16 cellular contexts compared by ENCODE assay signal in genomic region chr9:27341545-27342294, GRCh38. TPM values are rescaled to one million over a fixed set of nuclear protein-coding genes. Genes with fewer than 3 reads are reported as not detected.
DNase-seq lines count a peak whose midpoint lies in the region; ATAC-seq and TF ChIP-seq lines count a peak whose summit lies in the region.
"Had no signal": no experiment of that assay in that cellular context is flagged by ENCODE, and none has a peak within 500 bp of the region (broad histone marks: within the 10 kb centered on the region; RNA-seq: fewer than 3 reads in every experiment).

No MANE protein-coding gene starts in this region.

- H2BK15ac ChIP-seq in neuronal stem cell (ENCODE audit: low read length): no peak overlapping the region

- H3K9ac ChIP-seq in neuronal stem cell (ENCODE audit: low read depth, low read length, poor library complexity): no peak overlapping the region

- TF ChIP-seq EP300 in transverse colon (IDR thresholded peaks at IDR 0.05; ENCODE audit: low read depth): no peak

- no peak for TF ChIP-seq POLR2A in transverse colon (IDR thresholded peaks at IDR 0.05)

- H3K79me1 ChIP-seq in neuronal stem cell (ENCODE audit: low read depth, low read length): no peaks in the 10 kb centered on the region

- H3K18ac ChIP-seq in neuronal stem cell (ENCODE audit: low read length): peak overlapping the region; percentile 66

- H3K27ac ChIP-seq in neuronal stem cell (replicated peaks; ENCODE audit: low read length): peak overlapping the region; percentile 96
- H3K27ac ChIP-seq in transverse colon: peak overlapping the region; percentile 57 to 70 (median 65)

- H3K4me1 Mint-ChIP-seq in WTC11 (peaks cover 36% of the 10 kb centered on the region), endothelial cell (ENCODE audit: unreplicated experiment) (peaks cover 18% of the 10 kb centered on the region)
- H3K4me1 Mint-ChIP-seq: CD4-positive, CD25-positive, alpha-beta regulatory T cell; natural killer cell had no signal

- H3K4me3 ChIP-seq in neuronal stem cell (ENCODE audit: low read length in 2 of 2) (no peak overlapping the region), transverse colon (no peak overlapping the region)

- no peak overlapping the region for H2BK12ac ChIP-seq in neuronal stem cell (ENCODE audit: low read length)

- intact Hi-C loops in transverse colon (cut with DNase I; ENCODE audit: low total_unique reads) (no loop called here), posterior vena cava (cut with DNase I) (no loop called here)

- TF ChIP-seq CTCF in WTC11 (IDR thresholded peaks at IDR 0.05) (no peak), endothelial cell (IDR thresholded peaks at IDR 0.05; ENCODE audit: unreplicated experiment) (no peak), transverse colon (IDR thresholded peaks at IDR 0.05) (no peak)

- no peak for ATAC-seq in WTC11
- no peak for ATAC-seq in GM21737 (IDR thresholded peaks at IDR 0.05; ENCODE audit: unreplicated experiment)
- ATAC-seq: natural killer cell had no signal

- no peak overlapping the region for H2BK5ac ChIP-seq in neuronal stem cell (ENCODE audit: low read length)

- H3K4me1 ChIP-seq in neuronal stem cell (ENCODE audit: control insufficient read depth in 2 of 2, insufficient read depth in 1 of 2, low read depth in 1 of 2, low read length in 2 of 2) (peaks cover 13 to 20% of the 10 kb centered on the region in 2 donors), transverse colon (peaks cover 25 to 54% (median 35%) of the 10 kb centered on the region in 4 donors)

- no peak overlapping the region for H3K4me3 Mint-ChIP-seq in WTC11
- no peak overlapping the region for H3K4me3 Mint-ChIP-seq in endothelial cell (ENCODE audit: unreplicated experiment)
- H3K4me3 Mint-ChIP-seq: CD4-positive, CD25-positive, alpha-beta regulatory T cell; natural killer cell; T-helper 2 cell treated with Interferon-gamma antibody and Interleukin-4, amounts not matched to agents 5 μg/mL and 100 μg/mL, for 36 hours had no signal

- H3K9me3 ChIP-seq in neuronal stem cell (replicated peaks in 1 of 2; ENCODE audit: control insufficient read depth in 2 of 2, insufficient read depth in 1 of 2, low read depth in 1 of 2, low read length in 2 of 2) (peaks cover 5 to 20% of the 10 kb centered on the region in 2 donors), transverse colon (no peaks in the 10 kb centered on the region)

- in situ Hi-C loops in transverse colon (cut with MboI; ENCODE audit: low pct_ligation_motif_present in 1 of 4, low pct_unique_long_range_greater_than_20kb in 1 of 4, low sequenced_read_pairs in 3 of 4): no loop called here

- no peak overlapping the region for H3K23ac ChIP-seq in neuronal stem cell (ENCODE audit: low read depth, low read length, poor library complexity)

- H3K27ac Mint-ChIP-seq in WTC11 (peak overlapping the region; percentile 84; the same call in 1 of the 2 replicates), endothelial cell (ENCODE audit: unreplicated experiment) (peak overlapping the region; percentile 27)
- H3K27ac Mint-ChIP-seq: CD4-positive, CD25-positive, alpha-beta regulatory T cell; natural killer cell; T-helper 2 cell treated with Interferon-gamma antibody and Interleukin-4, amounts not matched to agents 5 μg/mL and 100 μg/mL, for 36 hours had no signal

- peaks cover 24% of the 10 kb centered on the region for H3K36me3 Mint-ChIP-seq in WTC11
- peaks cover 3% of the 10 kb centered on the region for H3K36me3 Mint-ChIP-seq in endothelial cell (ENCODE audit: low read depth, unreplicated experiment)
- H3K36me3 Mint-ChIP-seq: CD4-positive, CD25-positive, alpha-beta regulatory T cell; natural killer cell had no signal

- H2BK120ac ChIP-seq in neuronal stem cell (ENCODE audit: low read depth, low read length): no peak overlapping the region

- CTCF ChIA-PET in WTC11 (lab: Charles Lee): interaction anchor here (1.5 kb wide), 1 partner anchor 8 kb away, joined by 5 read pairs; no protein-coding TSS in a partner anchor

- H3K14ac ChIP-seq in neuronal stem cell (ENCODE audit: low read length): no peak overlapping the region

- no peak overlapping the region for H3K4me2 ChIP-seq in neuronal stem cell (ENCODE audit: insufficient read depth, low read length, poor library complexity, severe bottlenecking)

- H3K36me3 ChIP-seq in neuronal stem cell (replicated peaks in 1 of 2; ENCODE audit: control insufficient read depth in 2 of 2, insufficient read depth in 2 of 2, low read length in 2 of 2): peaks cover 5 to 21% of the 10 kb centered on the region in 2 donors
- H3K36me3 ChIP-seq in transverse colon: no peaks in the 10 kb centered on the region

- peaks cover 2% of the 10 kb centered on the region for H3K27me3 Mint-ChIP-seq in WTC11 (ENCODE audit: low read depth)
- H3K27me3 Mint-ChIP-seq in endothelial cell (ENCODE audit: unreplicated experiment): peaks cover 5% of the 10 kb centered on the region
- H3K27me3 Mint-ChIP-seq: CD4-positive, CD25-positive, alpha-beta regulatory T cell had no signal

- H3K27me3 ChIP-seq in neuronal stem cell (ENCODE audit: control insufficient read depth in 3 of 3, insufficient read depth in 3 of 3, low read depth in 1 of 3, low read length in 3 of 3) (no peaks in the 10 kb centered on the region), transverse colon (no peaks in the 10 kb centered on the region)

- POLR2A ChIA-PET in WTC11 (lab: Charles Lee): no interaction called here

- H3K4ac ChIP-seq in neuronal stem cell (ENCODE audit: low read length): no peak overlapping the region

- H3K9me3 Mint-ChIP-seq in WTC11 (peaks cover 17% of the 10 kb centered on the region), endothelial cell (ENCODE audit: unreplicated experiment) (no peaks in the 10 kb centered on the region)
- H3K9me3 Mint-ChIP-seq: CD4-positive, CD25-positive, alpha-beta regulatory T cell; natural killer cell; T-helper 2 cell treated with Interferon-gamma antibody and Interleukin-4, amounts not matched to agents 5 μg/mL and 100 μg/mL, for 36 hours had no signal

- no peak overlapping the region for H4K91ac ChIP-seq in neuronal stem cell (ENCODE audit: low read depth, low read length, poor library complexity)

- H2AFZ ChIP-seq in neuronal stem cell (ENCODE audit: low read length): peak overlapping the region; percentile 41

- H2AK5ac ChIP-seq in neuronal stem cell (ENCODE audit: low read depth, low read length): no peak overlapping the region

- no peak for DNase-seq in WTC11 (ENCODE audit: low spot score)
- no peak for DNase-seq in endothelial cell (ENCODE audit: low spot score)
- no peak for DNase-seq in neuronal stem cell (ENCODE audit: low spot score)
- peak; percentile 42 for DNase-seq in transverse colon
- DNase-seq in cortex of kidney (lab: John Stamatoyannopoulos, UW): no peak
- DNase-seq in posterior vena cava (ENCODE audit: low spot score): no peak
- DNase-seq: activated CD4-positive, alpha-beta T cell treated with anti-CD3 and anti-CD28 coated beads for 4 hours; activated T-cell treated with anti-CD3 and anti-CD28 coated beads, Interleukin-2, amount 50 U/mL, for 1 hour; CD4-positive, CD25-positive, alpha-beta regulatory T cell; IMR-90; natural killer cell; NCI-H1105 treated with DMSO at 0.1 percent for 48 hours; NCI-H2227 treated with DMSO at 0.1 percent for 48 hours; SHP77 treated with DMSO at 0.1 percent for 48 hours had no signal

- no peak overlapping the region for H4K8ac ChIP-seq in neuronal stem cell (ENCODE audit: low read depth, low read length)

- WGBS in neuronal stem cell (ENCODE audit: extremely low coverage in 2 of 2, insufficient read length in 2 of 2, insufficient replicate concordance in 1 of 2), 2 donors: no CpG with 5 or more reads among the region's 9 CpGs
- WGBS in transverse colon (ENCODE audit: low coverage in 1 of 2), 2 donors: 63 to 74% methylated on average over 5 to 9 of the region's 9 CpGs

TF ChIP-seq in WTC11, 78 proteins besides CTCF, POLR2A, EP300 and RAD21 (continues in another document):
- no peak for TF ChIP-seq TP53 (CRISPR knock-in tag; IDR thresholded peaks at IDR 0.05)
- no peak for TF ChIP-seq FOXK1 (CRISPR knock-in tag; IDR thresholded peaks at IDR 0.05)
- TF ChIP-seq NFYB (CRISPR knock-in tag; conservative IDR thresholded peaks at IDR 0.05; ENCODE audit: low read depth): no peak
- no peak for TF ChIP-seq SMAD3 (CRISPR knock-in tag; IDR thresholded peaks at IDR 0.05; ENCODE audit: borderline replicate concordance)
- TF ChIP-seq ELF4 (CRISPR knock-in tag; IDR thresholded peaks at IDR 0.05; ENCODE audit: low read depth): no peak
- no peak for TF ChIP-seq ZBTB21 (CRISPR knock-in tag; IDR thresholded peaks at IDR 0.05; ENCODE audit: borderline replicate concordance)
- no peak for TF ChIP-seq IRF2 (CRISPR knock-in tag; IDR thresholded peaks at IDR 0.05; ENCODE audit: borderline replicate concordance, low read depth)
- no peak for TF ChIP-seq ZNF121 (CRISPR knock-in tag; IDR thresholded peaks at IDR 0.05)
- no peak for TF ChIP-seq MYBL2 (CRISPR knock-in tag; IDR thresholded peaks at IDR 0.05)
- no peak for TF ChIP-seq GRHL2 (CRISPR knock-in tag; IDR thresholded peaks at IDR 0.05; ENCODE audit: insufficient replicate concordance, severe bottlenecking)
- TF ChIP-seq ZNF671 (CRISPR knock-in tag; IDR thresholded peaks at IDR 0.05): no peak

RNA-seq across cellular contexts. Expression of gene EQTN, which starts 44.8 kb away (rescaled TPM):
- total RNA-seq in WTC11 (2021): 0.66 to 1.4 TPM (median 0.81 TPM) in 3 replicates
- not detected for total RNA-seq in endothelial cell (ENCODE audit: unreplicated experiment)
- 0.22 TPM for polyA plus RNA-seq in neuronal stem cell (2013, experiment 1 of 2)
- polyA plus RNA-seq in neuronal stem cell (2013, experiment 2 of 2): 0.43 TPM
- 1 to 10 TPM in 1 of 4 donors, under 1 TPM in 1, not detected in 2; 0.64 to 1.1 TPM for total RNA-seq in transverse colon
- total RNA-seq in posterior vena cava: not detected
- total RNA-seq: CD4-positive, CD25-positive, alpha-beta regulatory T cell; IMR-90; natural killer cell had no signal
- polyA plus RNA-seq: CD4-positive, CD25-positive, alpha-beta regulatory T cell; IMR-90 had no signal
